8 cellular contexts compared by ENCODE assay signal in the genomic region with DNA sequence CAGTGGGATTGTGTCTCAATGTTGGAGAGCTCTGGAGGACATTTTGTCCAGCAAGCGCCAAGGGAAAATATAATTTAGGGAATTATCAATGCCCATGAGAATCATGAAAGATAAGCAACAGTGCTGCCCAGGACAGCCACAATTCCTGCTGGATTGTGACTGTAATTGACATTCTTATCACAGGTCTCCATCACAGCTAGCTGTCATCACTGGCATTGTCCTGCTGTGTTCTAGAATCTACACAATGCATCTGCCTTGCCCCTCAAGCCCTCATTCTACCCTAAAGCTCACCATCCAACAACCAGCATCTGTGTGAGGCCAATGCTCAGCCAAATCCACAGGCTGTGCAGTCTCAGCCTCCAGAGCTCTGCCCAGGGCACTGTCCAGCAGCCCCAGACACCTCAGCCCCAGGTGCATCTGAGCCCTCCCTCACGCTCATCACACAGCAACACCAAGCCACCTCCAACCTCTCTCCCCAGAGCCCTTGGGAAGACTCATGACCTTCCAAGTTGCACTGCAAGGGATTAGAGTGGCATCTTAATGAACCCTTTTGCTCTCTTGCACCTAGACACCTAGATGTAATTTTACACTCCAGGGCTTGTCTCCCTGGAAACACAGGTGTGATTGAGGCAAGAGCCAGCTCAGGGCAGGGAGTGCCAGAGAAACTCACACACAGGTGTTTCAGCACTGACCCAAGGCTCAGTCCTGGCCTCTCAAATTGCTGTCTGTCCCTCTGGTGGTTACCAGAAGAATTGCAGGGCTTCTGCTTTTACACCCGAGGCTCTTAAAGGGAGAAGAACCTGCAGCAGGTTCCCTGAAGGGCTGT.
DNase-seq lines count a peak whose midpoint lies in the region; ATAC-seq and TF ChIP-seq lines count a peak whose summit lies in the region.

No MANE protein-coding gene starts in this region.

- no peak overlapping the region for H3K4me3 Mint-ChIP-seq in activated naive CD8-positive, alpha-beta T cell treated with anti-CD3 and anti-CD28 coated beads, Interleukin-2, amount 50 U/mL, for 24 hours

- no peaks in the 10 kb centered on the region for H3K4me1 Mint-ChIP-seq in activated naive CD8-positive, alpha-beta T cell treated with anti-CD3 and anti-CD28 coated beads, Interleukin-2, amount 50 U/mL, for 24 hours

- H3K9me3 Mint-ChIP-seq in activated naive CD8-positive, alpha-beta T cell treated with anti-CD3 and anti-CD28 coated beads, Interleukin-2, amount 50 U/mL, for 24 hours, result no peaks in the 10 kb centered on the region

- TF ChIP-seq CTCF in AG09319 (IDR thresholded peaks at IDR 0.05; ENCODE audit: low read depth, low read length) (peak; percentile 89), GM12874 (IDR thresholded peaks at IDR 0.05; ENCODE audit: insufficient read depth, low read depth, low read length) (peak; percentile 92), right atrium auricular region (IDR thresholded peaks at IDR 0.05) (peak; percentile 88 to 90), sigmoid colon (IDR thresholded peaks at IDR 0.05) (peak in 3 of 4 experiments; percentile 25 to 84 (median 77))

- intact Hi-C loops in sigmoid colon (cut with DNase I), result no loop called here

- no peak for TF ChIP-seq POLR2A in sigmoid colon (IDR thresholded peaks at IDR 0.05)

- H3K36me3 Mint-ChIP-seq in activated naive CD8-positive, alpha-beta T cell treated with anti-CD3 and anti-CD28 coated beads, Interleukin-2, amount 50 U/mL, for 24 hours (ENCODE audit: low read depth), result no peaks in the 10 kb centered on the region

- H3K27me3 Mint-ChIP-seq in activated naive CD8-positive, alpha-beta T cell treated with anti-CD3 and anti-CD28 coated beads, Interleukin-2, amount 50 U/mL, for 24 hours, result peaks cover 53% of the 10 kb centered on the region

- no peak overlapping the region for H3K4me3 ChIP-seq in right atrium auricular region
- no peak overlapping the region for H3K4me3 ChIP-seq in sigmoid colon

- ATAC-seq in HG03521 (IDR thresholded peaks at IDR 0.05; ENCODE audit: unreplicated experiment) (peak; percentile 53), GM18870 (IDR thresholded peaks at IDR 0.05; ENCODE audit: unreplicated experiment) (no peak)
- ATAC-seq in activated naive CD8-positive, alpha-beta T cell treated with anti-CD3 and anti-CD28 coated beads, Interleukin-2, amount 50 U/mL, for 24 hours, result no peak

- H3K36me3 ChIP-seq in right atrium auricular region (no peaks in the 10 kb centered on the region), sigmoid colon (no peaks in the 10 kb centered on the region)

- DNase-seq in AG09319 (ENCODE audit: extremely low read depth, low read depth), result no peak
- peak; percentile 80 for DNase-seq in NCI-H82 (lab: John Stamatoyannopoulos, UW)
- DNase-seq in activated naive CD8-positive, alpha-beta T cell treated with anti-CD3 and anti-CD28 coated beads, Interleukin-2, amount 50 U/mL, for 24 hours, result peak; percentile 6
- DNase-seq in right atrium auricular region (ENCODE audit: low spot score), result no peak
- no peak for DNase-seq in sigmoid colon

- H3K27me3 ChIP-seq in right atrium auricular region, result no peaks in the 10 kb centered on the region
- peaks cover 6 to 69% (median 21%) of the 10 kb centered on the region in 3 donors for H3K27me3 ChIP-seq in sigmoid colon

- no peaks in the 10 kb centered on the region for H3K9me3 ChIP-seq in right atrium auricular region
- no peaks in the 10 kb centered on the region for H3K9me3 ChIP-seq in sigmoid colon

- WGBS in sigmoid colon, 2 donors, result 53 to 55% methylated on average over 3 of the region's 3 CpGs

- H3K27ac ChIP-seq in right atrium auricular region (no peak overlapping the region), sigmoid colon (no peak overlapping the region)

- no peak overlapping the region for H3K27ac Mint-ChIP-seq in activated naive CD8-positive, alpha-beta T cell treated with anti-CD3 and anti-CD28 coated beads, Interleukin-2, amount 50 U/mL, for 24 hours

- TF ChIP-seq EP300 in sigmoid colon (IDR thresholded peaks at IDR 0.05), result no peak

- peaks cover 0 to 5% of the 10 kb centered on the region in 2 donors for H3K4me1 ChIP-seq in right atrium auricular region
- H3K4me1 ChIP-seq in sigmoid colon, result no peaks in the 10 kb centered on the region

Comparison
In these comparisons a context has a peak if more than half of its experiments do, and no peak if none do; other contexts are left out.
1. DNase-seq: peak in NCI-H82 (single experiment) and activated naive CD8-positive, alpha-beta T cell treated with anti-CD3 and anti-CD28 coated beads, Interleukin-2, amount 50 U/mL, for 24 hours (single experiment); none in AG09319 (single experiment), right atrium auricular region (single experiment) and sigmoid colon (single experiment).
2. Peak in every context shown above with its lines, with median percentiles within 50 percentile points of each other: CTCF ChIP-seq.